In the genomic region with DNA sequence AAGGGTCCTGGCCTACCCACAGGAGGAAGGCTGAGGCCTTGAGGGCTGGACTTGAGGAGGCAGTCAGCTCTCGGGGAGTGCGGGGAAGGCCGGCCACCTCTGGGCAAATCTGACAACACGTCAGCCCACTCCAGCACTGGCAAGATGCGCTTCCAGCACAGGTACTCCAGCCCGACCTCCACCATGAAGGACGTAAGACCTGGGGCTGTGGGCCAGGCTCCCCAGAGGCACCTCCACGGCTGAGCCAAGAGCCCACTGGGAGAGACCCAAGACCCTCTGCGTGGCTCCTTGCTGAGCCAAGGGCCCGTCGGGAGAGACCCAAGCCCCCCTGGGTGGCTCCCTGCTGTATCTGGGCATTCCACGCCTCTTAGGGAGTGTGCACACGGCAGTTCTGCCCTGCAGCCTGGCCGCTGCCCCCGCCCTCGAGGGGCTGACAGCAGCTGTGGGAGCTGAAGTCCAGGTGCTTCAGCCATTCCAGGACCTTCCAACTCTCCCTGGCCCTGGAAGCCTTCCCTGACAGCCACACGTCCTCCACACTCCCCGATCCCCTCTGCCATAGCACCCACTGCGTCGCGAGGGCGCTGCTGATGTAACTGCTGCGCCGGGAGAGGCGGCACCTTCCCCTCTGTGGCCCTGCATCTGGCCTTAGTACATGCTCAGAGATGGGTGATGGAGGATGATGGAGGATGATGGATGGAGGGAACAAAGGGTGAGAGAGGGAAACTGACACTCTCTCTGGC, we compare ENCODE assay signal across 18 cellular contexts.
"Had no signal": no experiment of that assay in that cellular context is flagged by ENCODE, and none has a peak within 500 bp of the region (broad histone marks: within the 10 kb centered on the region; RNA-seq: fewer than 3 reads in every experiment).

No MANE protein-coding gene starts in this region.

- H3K27ac Mint-ChIP-seq: activated CD4-positive, alpha-beta T cell treated with anti-CD3 and anti-CD28 coated beads, Interleukin-2, amount 10 ng/mL, durations not matched to agents 24 days and 14 days; activated naive CD4-positive, alpha-beta T cell treated with anti-CD3 and anti-CD28 coated beads, Interleukin-2, amount 10 ng/mL, durations not matched to agents 7 days and 5 days had no signal

- H3K27me3 ChIP-seq: breast epithelium, esophagus squamous epithelium, pancreas, spleen, tibial nerve, uterus had no signal

- H3K27me3 Mint-ChIP-seq: activated CD4-positive, alpha-beta T cell treated with anti-CD3 and anti-CD28 coated beads, Interleukin-2, amount 10 ng/mL, durations not matched to agents 24 days and 14 days; activated CD8-positive, alpha-beta T cell treated with anti-CD3 and anti-CD28 coated beads for 36 hours; activated naive CD4-positive, alpha-beta T cell treated with anti-CD3 and anti-CD28 coated beads, Interleukin-2, amount 10 ng/mL, durations not matched to agents 7 days and 5 days; stimulated activated naive B cell treated with anti-CD40 and anti-IgM and Interleukin-4, amounts not matched to agents 10 μg/mL and 1 μg/mL and 100 μg/mL, for 72 hours had no signal

- FAIRE-seq: astrocyte, pancreas had no signal

- H3K4me3 ChIP-seq: breast epithelium, esophagus squamous epithelium, pancreas, spleen, tibial nerve, uterus had no signal

- H3K27ac ChIP-seq: breast epithelium, esophagus squamous epithelium, pancreas, spleen, tibial nerve, uterus had no signal

- H3K9me3 Mint-ChIP-seq: activated CD4-positive, alpha-beta T cell treated with anti-CD3 and anti-CD28 coated beads, Interleukin-2, amount 10 ng/mL, durations not matched to agents 24 days and 14 days; activated CD8-positive, alpha-beta T cell treated with anti-CD3 and anti-CD28 coated beads for 36 hours; activated naive CD4-positive, alpha-beta T cell treated with anti-CD3 and anti-CD28 coated beads, Interleukin-2, amount 10 ng/mL, durations not matched to agents 7 days and 5 days; stimulated activated naive B cell treated with anti-CD40 and anti-IgM and Interleukin-4, amounts not matched to agents 10 μg/mL and 1 μg/mL and 100 μg/mL, for 72 hours; T-helper 1 cell treated with Interleukin-12 subunit alpha and Interleukin-12 subunit beta and Interleukin-4 antibody, amounts not matched to agents 30 μg/mL and 1 μg/mL, for 36 hours had no signal

- H3K36me3 ChIP-seq: breast epithelium, pancreas, uterus had no signal

- DNase-seq: activated CD4-positive, alpha-beta T cell treated with anti-CD3 and anti-CD28 coated beads, Interleukin-2, amount 10 ng/mL, durations not matched to agents 24 days and 14 days; activated CD8-positive, alpha-beta T cell treated with anti-CD3 and anti-CD28 coated beads for 36 hours; activated naive CD4-positive, alpha-beta T cell treated with anti-CD3 and anti-CD28 coated beads, Interleukin-2, amount 10 ng/mL, durations not matched to agents 7 days and 5 days; activated T-cell treated with anti-CD3 and anti-CD28 coated beads, Interleukin-2, amount 50 U/mL, for 1 hour; effector CD8-positive, alpha-beta T cell; esophagus squamous epithelium; left colon; mammary epithelial cell; midbrain; spleen; stimulated activated CD4-positive, alpha-beta T cell treated with anti-CD3 and anti-CD28 coated beads, Interleukin-4, amount 100 ng/mL, for 4 hours; stimulated activated naive B cell treated with anti-CD40 and anti-IgM and Interleukin-4, amounts not matched to agents 10 μg/mL and 1 μg/mL and 100 μg/mL, for 72 hours; uterus had no signal

- H3K4me3 Mint-ChIP-seq: activated CD4-positive, alpha-beta T cell treated with anti-CD3 and anti-CD28 coated beads, Interleukin-2, amount 10 ng/mL, durations not matched to agents 24 days and 14 days; activated CD8-positive, alpha-beta T cell treated with anti-CD3 and anti-CD28 coated beads for 36 hours; activated naive CD4-positive, alpha-beta T cell treated with anti-CD3 and anti-CD28 coated beads, Interleukin-2, amount 10 ng/mL, durations not matched to agents 7 days and 5 days; stimulated activated naive B cell treated with anti-CD40 and anti-IgM and Interleukin-4, amounts not matched to agents 10 μg/mL and 1 μg/mL and 100 μg/mL, for 72 hours; T-helper 1 cell treated with Interleukin-12 subunit alpha and Interleukin-12 subunit beta and Interleukin-4 antibody, amounts not matched to agents 30 μg/mL and 1 μg/mL, for 36 hours had no signal

- H3K4me1 Mint-ChIP-seq: activated CD4-positive, alpha-beta T cell treated with anti-CD3 and anti-CD28 coated beads, Interleukin-2, amount 10 ng/mL, durations not matched to agents 24 days and 14 days; activated naive CD4-positive, alpha-beta T cell treated with anti-CD3 and anti-CD28 coated beads, Interleukin-2, amount 10 ng/mL, durations not matched to agents 7 days and 5 days had no signal

- H3K9me3 ChIP-seq: breast epithelium, esophagus squamous epithelium, pancreas, spleen, tibial nerve, uterus had no signal

- ATAC-seq: activated CD8-positive, alpha-beta T cell treated with anti-CD3 and anti-CD28 coated beads for 36 hours; left colon; pancreas; stimulated activated naive B cell treated with anti-CD40 and anti-IgM and Interleukin-4, amounts not matched to agents 10 μg/mL and 1 μg/mL and 100 μg/mL, for 72 hours had no signal

- H3K4me1 ChIP-seq: breast epithelium, pancreas, uterus had no signal
